Comparison of ENCODE assay signal across 19 cellular contexts in genomic region chr5:160543395-160543794, GRCh38.
"Had no signal": no experiment of that assay in that cellular context is flagged by ENCODE, and none has a peak within 500 bp of the region (broad histone marks: within the 10 kb centered on the region; RNA-seq: fewer than 3 reads in every experiment).

No MANE protein-coding gene starts in this region.

- ATAC-seq: gastrocnemius medialis, left lung, sciatic nerve, T-cell, upper lobe of right lung had no signal

- H3K27ac Mint-ChIP-seq: activated CD4-positive, alpha-beta memory T cell treated with anti-CD3 and anti-CD28 coated beads for 36 hours; nephron progenitor cell; T-cell had no signal

- H3K27ac ChIP-seq: brain microvascular endothelial cell, coronary artery, gastrocnemius medialis, left lung, SK-N-MC, thoracic aorta, upper lobe of right lung had no signal

- DNase-seq: activated CD4-positive, alpha-beta memory T cell treated with anti-CD3 and anti-CD28 coated beads for 36 hours; activated CD4-positive, CD25-positive, alpha-beta regulatory T cell treated with anti-CD3 and anti-CD28 coated beads, Interleukin-2, amount 50 U/mL, for 72 hours; anterior cingulate cortex; brain microvascular endothelial cell; gastrocnemius medialis; head of caudate nucleus; kidney; left lung; midbrain; nephron progenitor cell; nucleus accumbens; stimulated activated CD4-positive, alpha-beta T cell treated with anti-CD3 and anti-CD28 coated beads, Interleukin-4, amount 100 ng/mL, for 1 hour; T-cell; T-helper 9 cell; upper lobe of right lung had no signal

- H3K9me3 Mint-ChIP-seq: nephron progenitor cell had no signal

- H3K4me3 Mint-ChIP-seq: activated CD4-positive, alpha-beta memory T cell treated with anti-CD3 and anti-CD28 coated beads for 36 hours; nephron progenitor cell; T-cell had no signal

- H3K27me3 ChIP-seq: brain microvascular endothelial cell, gastrocnemius medialis, left lung, upper lobe of right lung had no signal

- H3K36me3 Mint-ChIP-seq: T-cell had no signal

- H3K4me1 ChIP-seq: gastrocnemius medialis, left lung, upper lobe of right lung had no signal

- H3K4me1 Mint-ChIP-seq: nephron progenitor cell, T-cell had no signal
